In the genomic region with DNA sequence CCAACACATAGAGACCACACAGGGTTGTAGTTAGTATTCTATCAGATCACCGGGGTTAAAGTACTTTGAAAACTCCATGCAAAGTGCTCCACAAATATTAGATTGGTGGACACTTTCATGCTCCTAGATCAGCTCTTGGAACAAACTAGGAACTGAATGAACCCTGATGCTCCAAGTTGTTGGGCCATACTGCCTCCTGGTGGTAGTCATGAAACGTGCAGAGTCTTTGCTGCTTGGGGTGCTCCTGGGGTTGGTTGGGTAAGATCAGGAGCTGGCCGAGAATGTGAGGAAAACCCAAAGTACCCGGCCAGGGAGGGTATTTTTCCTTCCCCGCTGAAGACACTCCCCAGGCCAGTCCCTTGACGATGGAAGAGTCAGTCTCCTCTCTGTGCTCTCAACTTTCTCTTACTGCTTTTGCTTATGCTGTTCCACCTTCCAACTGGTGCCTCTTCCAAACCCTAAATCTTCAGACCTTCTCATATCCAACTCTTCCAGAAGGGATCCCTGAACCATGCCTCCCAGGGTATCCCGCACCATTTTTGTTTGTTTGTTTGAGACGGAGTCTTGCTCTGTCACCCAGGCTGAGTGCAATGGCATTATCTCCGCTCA, we compare ENCODE assay signal across 8 cellular contexts. TPM values are rescaled to one million over a fixed set of nuclear protein-coding genes. Genes with fewer than 3 reads are reported as not detected.
DNase-seq lines count a peak whose midpoint lies in the region; ATAC-seq and TF ChIP-seq lines count a peak whose summit lies in the region.

No MANE protein-coding gene starts in this region.

- DNase-seq in DMS53 treated with DMSO at 0.1 percent for 48 hours (lab: John Stamatoyannopoulos, UW; ENCODE audit: unreplicated experiment), result peak; percentile 40
- peak in 62 of 76 experiments; percentile 7 to 73 (median 45) for DNase-seq in HUDEP-2 (lab: John Stamatoyannopoulos, UW; ENCODE audit: unreplicated experiment in 76 of 76)
- DNase-seq in SK-N-DZ (ENCODE audit: low spot score), result peak; percentile 50
- DNase-seq in activated naive CD4-positive, alpha-beta T cell (lab: John Stamatoyannopoulos, UW), result peak in 3 of 4 experiments; percentile 18 to 39 (median 24)
- DNase-seq in glomerular endothelial cell (ENCODE audit: extremely low read depth, low read depth, low spot score), result peak; percentile 70
- peak in 1 of 2 donors; percentile 79 for DNase-seq in upper lobe of left lung

- no peaks in the 10 kb centered on the region for H3K36me3 ChIP-seq in parathyroid adenoma (ENCODE audit: control insufficient read depth, insufficient read depth, low read length)
- no peaks in the 10 kb centered on the region for H3K36me3 ChIP-seq in upper lobe of left lung

- H2AFZ ChIP-seq in parathyroid adenoma, result no peak overlapping the region

- no peak for TF ChIP-seq EP300 in upper lobe of left lung (IDR thresholded peaks at IDR 0.05)

- no peaks in the 10 kb centered on the region for H3K27me3 ChIP-seq in parathyroid adenoma (ENCODE audit: control insufficient read depth, insufficient read depth, low read length)
- H3K27me3 ChIP-seq in upper lobe of left lung, result no peaks in the 10 kb centered on the region

- peak; percentile 84 to 88 for ATAC-seq in upper lobe of left lung (ENCODE audit: low FRiP score in 2 of 2)
- no peak for ATAC-seq in HG02870 (IDR thresholded peaks at IDR 0.05; ENCODE audit: unreplicated experiment)

- no peak overlapping the region for H3K4me2 ChIP-seq in parathyroid adenoma (ENCODE audit: low read length)

- H3K79me2 ChIP-seq in parathyroid adenoma, result no peaks in the 10 kb centered on the region

- H3K4me3 ChIP-seq in parathyroid adenoma (ENCODE audit: low read depth, low read length) (no peak overlapping the region), upper lobe of left lung (no peak overlapping the region)

- TF ChIP-seq CTCF in parathyroid adenoma (IDR thresholded peaks at IDR 0.05), result peak; percentile 93
- TF ChIP-seq CTCF in upper lobe of left lung (IDR thresholded peaks at IDR 0.05), result peak; percentile 75 to 87 (median 84)

- H3K4me1 ChIP-seq in parathyroid adenoma, result peaks cover 10% of the 10 kb centered on the region
- peaks cover 24 to 31% (median 27%) of the 10 kb centered on the region in 4 donors for H3K4me1 ChIP-seq in upper lobe of left lung

- no peak for TF ChIP-seq POLR2A in upper lobe of left lung (IDR thresholded peaks at IDR 0.05)

- H3K9me3 ChIP-seq in parathyroid adenoma (ENCODE audit: control insufficient read depth, low read length) (no peaks in the 10 kb centered on the region), upper lobe of left lung (no peaks in the 10 kb centered on the region)

- H3K9ac ChIP-seq in parathyroid adenoma, result no peak overlapping the region

- H3K27ac ChIP-seq in parathyroid adenoma (no peak overlapping the region), upper lobe of left lung (no peak overlapping the region)

- 32 to 39% methylated on average over 8 to 9 of the region's 9 CpGs for WGBS in upper lobe of left lung, 2 donors

RNA-seq across cellular contexts. Expression of gene RPEL1, which starts 0.9 kb away (rescaled TPM):
- not detected in 2 replicates for polyA plus RNA-seq in SK-N-DZ (2014; cell fraction: cytosol; rRNA removed)
- not detected in 2 replicates for polyA plus RNA-seq in SK-N-DZ (2014; cell fraction: nucleus; rRNA removed)
- 0.10 TPM in 1 of 2 replicates, not detected in the other for total RNA-seq in glomerular endothelial cell
- not detected for total RNA-seq in upper lobe of left lung

RNA-seq across cellular contexts. Expression of gene INA, which starts 32.2 kb away (rescaled TPM):
- 133 and 147 TPM in 2 replicates for polyA plus RNA-seq in SK-N-DZ (2014; cell fraction: cytosol; rRNA removed)
- 52.9 and 66.2 TPM in 2 replicates for polyA plus RNA-seq in SK-N-DZ (2014; cell fraction: nucleus; rRNA removed)
- total RNA-seq in glomerular endothelial cell (3.4 and 4.3 TPM in 2 replicates), upper lobe of left lung (under 1 TPM in 2 of 6 donors, not detected in 4; 0.13 to 0.39 TPM)

RNA-seq across cellular contexts. Expression of gene NT5C2, which starts 51.7 kb away (rescaled TPM):
- polyA plus RNA-seq in SK-N-DZ (2014; cell fraction: cytosol; rRNA removed), result 26.0 and 28.0 TPM in 2 replicates
- 37.3 and 50.9 TPM in 2 replicates for polyA plus RNA-seq in SK-N-DZ (2014; cell fraction: nucleus; rRNA removed)
- total RNA-seq in glomerular endothelial cell, result 38.7 and 43.9 TPM in 2 replicates
- 100 to 1,000 TPM in 2 of 6 donors, 10 to 100 TPM in 4; 47.4 to 122 (median 85.1) TPM for total RNA-seq in upper lobe of left lung
